ENCODE assay signal across 10 cellular contexts in genomic region chr6:45697605-45698004, GRCh38.
A peak's percentile ranks its signal among the peaks of the same experiment; 100 is the strongest.
DNase-seq lines count a peak whose midpoint lies in the region; ATAC-seq and TF ChIP-seq lines count a peak whose summit lies in the region.
"Had no signal": no experiment of that assay in that cellular context is flagged by ENCODE, and none has a peak within 500 bp of the region (broad histone marks: within the 10 kb centered on the region; RNA-seq: fewer than 3 reads in every experiment).

No MANE protein-coding gene starts in this region.

- DNase-seq in GM12865 (ENCODE audit: low read depth): peak; percentile 51
- peak; percentile 39 for DNase-seq in RKO (ENCODE audit: low spot score)
- peak; percentile 61 for DNase-seq in hepatocyte (ENCODE audit: low spot score)
- DNase-seq in suprapubic skin (ENCODE audit: low spot score in 2 of 2): no peak
- no peak for DNase-seq in SW 1271 (lab: John Stamatoyannopoulos, UW)
- no peak for DNase-seq in ureter (ENCODE audit: low spot score)
- DNase-seq in HuH-7.5 (ENCODE audit: low spot score): no peak
- DNase-seq: activated T-cell treated with anti-CD3 and anti-CD28 coated beads, Interleukin-2, amount 50 U/mL, for 1 hour; NCI-H1930 had no signal

- no peaks in the 10 kb centered on the region for H3K79me2 ChIP-seq in hepatocyte

- no peak overlapping the region for H3K4me2 ChIP-seq in hepatocyte

- H4K20me1 ChIP-seq in hepatocyte (ENCODE audit: insufficient read depth, poor library complexity, severe bottlenecking): no peaks in the 10 kb centered on the region

- H3K36me3 ChIP-seq in hepatocyte (replicated peaks; ENCODE audit: insufficient read depth, low read depth) (no peaks in the 10 kb centered on the region), suprapubic skin (no peaks in the 10 kb centered on the region)

- 64% methylated on average over 6 of the region's 6 CpGs for WGBS in hepatocyte (ENCODE audit: low lambda C conversion rate, missing lambda C conversion rate)
- WGBS in suprapubic skin: 72% methylated on average over 6 of the region's 6 CpGs

- no peak overlapping the region for H3K4me3 ChIP-seq in GM12865 (ENCODE audit: low read depth, low read length)
- no peak overlapping the region for H3K4me3 ChIP-seq in hepatocyte
- no peak overlapping the region for H3K4me3 ChIP-seq in suprapubic skin

- H3K4me1 ChIP-seq in hepatocyte (ENCODE audit: insufficient read depth): peaks cover 6% of the 10 kb centered on the region
- H3K4me1 ChIP-seq in suprapubic skin: no peaks in the 10 kb centered on the region

- H3K27ac ChIP-seq in hepatocyte (peak overlapping the region; percentile 19), suprapubic skin (no peak overlapping the region)

- TF ChIP-seq CTCF in GM12865 (IDR thresholded peaks at IDR 0.05; ENCODE audit: insufficient read depth, low read depth, low read length, missing control alignments) (no peak), hepatocyte (IDR thresholded peaks at IDR 0.05; ENCODE audit: poor library complexity) (no peak), suprapubic skin (IDR thresholded peaks at IDR 0.05) (no peak)

- ATAC-seq in HG02759 (IDR thresholded peaks at IDR 0.05; ENCODE audit: unreplicated experiment): peak; percentile 89

- no peaks in the 10 kb centered on the region for H3K9me3 ChIP-seq in hepatocyte (ENCODE audit: low read depth)
- H3K9me3 ChIP-seq in suprapubic skin: no peaks in the 10 kb centered on the region

- no peak for TF ChIP-seq POLR2A in suprapubic skin (IDR thresholded peaks at IDR 0.05)

- H3K9me2 ChIP-seq in hepatocyte (replicated peaks; ENCODE audit: insufficient read depth): no peaks in the 10 kb centered on the region

- H2AFZ ChIP-seq in hepatocyte: no peak overlapping the region

- no peaks in the 10 kb centered on the region for H3K27me3 ChIP-seq in hepatocyte
- H3K27me3 ChIP-seq in suprapubic skin: peaks cover 2% of the 10 kb centered on the region

- no peak for TF ChIP-seq EP300 in suprapubic skin (IDR thresholded peaks at IDR 0.05)

Comparison
In these comparisons a context has a peak if more than half of its experiments do, and no peak if none do; other contexts are left out.
1. DNase-seq: peak in GM12865 (single experiment), RKO (single experiment) and hepatocyte (single experiment); none in suprapubic skin (0 of 2), SW 1271 (0 of 2), ureter (single experiment) and HuH-7.5 (single experiment).